Comparison of ENCODE assay signal across 17 cellular contexts in genomic region chr2:219844756-219845155, GRCh38.
DNase-seq lines count a peak whose midpoint lies in the region; ATAC-seq and TF ChIP-seq lines count a peak whose summit lies in the region.
"Had no signal": no experiment of that assay in that cellular context is flagged by ENCODE, and none has a peak within 500 bp of the region (broad histone marks: within the 10 kb centered on the region; RNA-seq: fewer than 3 reads in every experiment).

No MANE protein-coding gene starts in this region.

- no peak overlapping the region for H3K27ac ChIP-seq in caudate nucleus (ENCODE audit: low read depth, low read length)
- H3K27ac ChIP-seq: esophagus squamous epithelium had no signal

- peak; percentile 96 for ATAC-seq in GM18511 (IDR thresholded peaks at IDR 0.05; ENCODE audit: unreplicated experiment)
- ATAC-seq in HG02973 (IDR thresholded peaks at IDR 0.05; ENCODE audit: unreplicated experiment): peak; percentile 93

- no peaks in the 10 kb centered on the region for H3K9me3 Mint-ChIP-seq in progenitor cell of endocrine pancreas (ENCODE audit: low read depth)
- H3K9me3 Mint-ChIP-seq: CD8-positive, alpha-beta memory T cell had no signal

- no peaks in the 10 kb centered on the region for H3K27me3 Mint-ChIP-seq in progenitor cell of endocrine pancreas

- no peak overlapping the region for H3K4me3 Mint-ChIP-seq in progenitor cell of endocrine pancreas (ENCODE audit: low read depth)
- H3K4me3 Mint-ChIP-seq: CD8-positive, alpha-beta memory T cell had no signal

- H3K27ac Mint-ChIP-seq in progenitor cell of endocrine pancreas: no peak overlapping the region
- H3K27ac Mint-ChIP-seq: CD8-positive, alpha-beta memory T cell had no signal

- TF ChIP-seq CTCF in GM20000 (IDR thresholded peaks at IDR 0.05; ENCODE audit: extremely low read depth, missing control alignments): no peak
- no peak for TF ChIP-seq CTCF in progenitor cell of endocrine pancreas (IDR thresholded peaks at IDR 0.05; ENCODE audit: unreplicated experiment)

- DNase-seq in GM20000 (ENCODE audit: low spot score): peak; percentile 56
- peak; percentile 1 for DNase-seq in NCI-H69 (lab: John Stamatoyannopoulos, UW)
- no peak for DNase-seq in NCI-H2107 treated with DMSO at 0.1 percent for 48 hours (lab: John Stamatoyannopoulos, UW; ENCODE audit: unreplicated experiment)
- DNase-seq in caudate nucleus (lab: John Stamatoyannopoulos, UW): no peak
- DNase-seq in anterior cingulate cortex (lab: John Stamatoyannopoulos, UW): no peak
- no peak for DNase-seq in progenitor cell of endocrine pancreas (ENCODE audit: low spot score, unreplicated experiment)
- DNase-seq: activated CD8-positive, alpha-beta memory T cell treated with anti-CD3 and anti-CD28 coated beads, Interleukin-2, amount 50 U/mL, for 48 hours; CD8-positive, alpha-beta memory T cell; esophagus squamous epithelium; IMR-90; islet precursor cell; NCI-H345; stimulated activated CD4-positive, alpha-beta T cell treated with anti-CD3 and anti-CD28 coated beads, Interleukin-15, amount 100 ng/mL, for 24 hours; stimulated activated naive CD4-positive, alpha-beta T cell treated with Interleukin-2 at 50 U/mL for 16 hours; T-helper 2 cell had no signal

- H3K36me3 Mint-ChIP-seq in progenitor cell of endocrine pancreas (ENCODE audit: insufficient read depth): no peaks in the 10 kb centered on the region
- H3K36me3 Mint-ChIP-seq: CD8-positive, alpha-beta memory T cell had no signal

- peaks cover 6% of the 10 kb centered on the region for H3K4me1 Mint-ChIP-seq in progenitor cell of endocrine pancreas (ENCODE audit: low read depth)
- H3K4me1 Mint-ChIP-seq: CD8-positive, alpha-beta memory T cell had no signal

Comparison
In these comparisons a context has a peak if more than half of its experiments do, and no peak if none do; other contexts are left out.
1. DNase-seq: peak in GM20000 (single experiment) and NCI-H69 (single experiment); none in NCI-H2107 treated with DMSO at 0.1 percent for 48 hours (single experiment), caudate nucleus (0 of 61), anterior cingulate cortex (0 of 58) and progenitor cell of endocrine pancreas (single experiment).